In the genomic region with DNA sequence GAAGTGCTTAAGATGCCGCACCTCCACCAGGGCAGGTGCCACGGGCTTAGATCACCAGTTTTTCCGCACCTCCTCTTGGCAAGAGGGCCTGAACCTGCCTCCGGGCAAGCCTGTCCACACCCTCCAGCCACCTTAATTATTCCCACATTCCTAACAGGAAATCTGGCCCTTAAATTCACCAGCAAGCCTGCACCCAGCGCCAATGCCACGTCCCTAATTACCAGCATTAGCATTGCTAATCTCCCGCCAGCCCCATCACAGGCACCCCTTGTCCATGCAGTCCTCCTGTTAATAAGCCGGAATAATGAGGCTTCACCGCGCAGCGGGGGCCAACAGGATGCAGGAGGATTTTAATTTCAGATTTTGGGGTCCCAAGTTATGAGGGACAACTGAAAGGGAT, we compare ENCODE assay signal across 25 cellular contexts.
DNase-seq lines count a peak whose midpoint lies in the region; ATAC-seq and TF ChIP-seq lines count a peak whose summit lies in the region.
"Had no signal": no experiment of that assay in that cellular context is flagged by ENCODE, and none has a peak within 500 bp of the region (broad histone marks: within the 10 kb centered on the region; RNA-seq: fewer than 3 reads in every experiment).

No MANE protein-coding gene starts in this region.

- no peak overlapping the region for H3K4me3 ChIP-seq in A673 (ENCODE audit: low read depth, low read length, poor library complexity, severe bottlenecking)
- H3K4me3 ChIP-seq in endodermal cell (ENCODE audit: low read length), result no peak overlapping the region
- H3K4me3 ChIP-seq: BLaER1 treated with 17β-estradiol and CSF1 and Interleukin-3, amounts not matched to agents 10 nM and 100 nM; SJCRH30 had no signal

- no peaks in the 10 kb centered on the region for H3K9me3 ChIP-seq in A673 (ENCODE audit: low read depth, low read length, poor library complexity, severe bottlenecking)
- no peaks in the 10 kb centered on the region for H3K9me3 ChIP-seq in endodermal cell (ENCODE audit: control insufficient read depth, low read length)
- H3K9me3 ChIP-seq: BLaER1 treated with 17β-estradiol and CSF1 and Interleukin-3, amounts not matched to agents 10 nM and 100 nM; Caco-2; SJCRH30 had no signal

- CTCF ChIA-PET in A673 (lab: Charles Lee), result no interaction called here

- H3K9ac ChIP-seq in endodermal cell (ENCODE audit: extremely low read depth, low read length, poor library complexity, severe bottlenecking), result no peak overlapping the region
- H3K9ac ChIP-seq: BLaER1 treated with 17β-estradiol and CSF1 and Interleukin-3, amounts not matched to agents 10 nM and 100 nM had no signal

- H3K4me1 ChIP-seq in A673 (ENCODE audit: insufficient read depth, low read length, poor library complexity, severe bottlenecking) (peaks cover 17% of the 10 kb centered on the region), endodermal cell (ENCODE audit: control insufficient read depth, insufficient read depth, low read length) (peaks cover 3% of the 10 kb centered on the region)
- H3K4me1 ChIP-seq: Caco-2, SJCRH30 had no signal

- H3K9me3 Mint-ChIP-seq in endodermal cell, result no peaks in the 10 kb centered on the region
- H3K9me3 Mint-ChIP-seq: CD4-positive, alpha-beta memory T cell; T-cell had no signal

- no peak for ATAC-seq in GM19035 (IDR thresholded peaks at IDR 0.05; ENCODE audit: unreplicated experiment)
- ATAC-seq: HCT116, Panc1, T-cell had no signal

- no peaks in the 10 kb centered on the region for H3K27me3 Mint-ChIP-seq in endodermal cell (ENCODE audit: insufficient read depth)

- BruUV-seq in A673 (replicated peaks; lab: Mats Ljungman, UMichigan), result no TSS peak

- in situ Hi-C loops in GM13976 (cut with MboI; ENCODE audit: low sequenced_read_pairs, unreplicated experiment), result no loop called here

- H3K36me3 ChIP-seq in A673 (ENCODE audit: insufficient read depth, low read length, poor library complexity, severe bottlenecking) (no peaks in the 10 kb centered on the region), endodermal cell (ENCODE audit: control insufficient read depth, insufficient read depth, low read length) (peaks cover 9% of the 10 kb centered on the region)
- H3K36me3 ChIP-seq: BLaER1 treated with 17β-estradiol and CSF1 and Interleukin-3, amounts not matched to agents 10 nM and 100 nM; SJCRH30 had no signal

- WGBS in endodermal cell (ENCODE audit: insufficient coverage in 1 of 2, insufficient read length in 1 of 2), 2 experiments, result 71 to 75% methylated on average over 7 to 11 of the region's 11 CpGs

- H3K27ac ChIP-seq in A673 (ENCODE audit: low read depth, low read length, poor library complexity, severe bottlenecking), result no peak overlapping the region
- H3K27ac ChIP-seq in endodermal cell (ENCODE audit: low read depth, low read length), result peak overlapping the region; percentile 24
- H3K27ac ChIP-seq: 22Rv1; BLaER1 treated with 17β-estradiol and CSF1 and Interleukin-3, amounts not matched to agents 10 nM and 100 nM; SJCRH30 had no signal

- DNase-seq in NCI-H146 (lab: John Stamatoyannopoulos, UW) (peak; percentile 3), NCI-H146 treated with DMSO at 0.1 percent for 48 hours (lab: John Stamatoyannopoulos, UW; ENCODE audit: unreplicated experiment) (no peak), A673 (ENCODE audit: low spot score) (peak; percentile 14), NCI-H69 (lab: John Stamatoyannopoulos, UW) (peak; percentile 69), endodermal cell (no peak), DMS153 treated with DMSO at 0.1 percent for 48 hours (lab: John Stamatoyannopoulos, UW; ENCODE audit: unreplicated experiment) (no peak), GM13976 (ENCODE audit: low spot score) (no peak)
- DNase-seq: Caco-2; CD4-positive, alpha-beta memory T cell; DMS153; GF-D8; KG1; NCI-H1105; NCI-H1694; NCI-H2081; NCI-H2171; NCI-H345; NK-92 treated with Interleukin-12 subunit alpha and Interleukin-12 subunit beta, amount 100 ng/mL, for 24 hours; SJCRH30; T-cell had no signal

- intact Hi-C loops in A673 (cut with micrococcal nuclease; ENCODE audit: unreplicated experiment), result no loop called here

- H3K4me3 Mint-ChIP-seq in endodermal cell, result no peak overlapping the region
- H3K4me3 Mint-ChIP-seq: CD4-positive, alpha-beta memory T cell; T-cell had no signal

- H3K36me3 Mint-ChIP-seq in endodermal cell (ENCODE audit: low read depth), result peaks cover 3% of the 10 kb centered on the region
- H3K36me3 Mint-ChIP-seq: CD4-positive, alpha-beta memory T cell; T-cell had no signal

- no peaks in the 10 kb centered on the region for H3K27me3 ChIP-seq in A673 (replicated peaks; ENCODE audit: insufficient read depth, low read depth, low read length, poor library complexity)
- no peaks in the 10 kb centered on the region for H3K27me3 ChIP-seq in endodermal cell (ENCODE audit: control insufficient read depth, insufficient read depth, low read length, poor library complexity, severe bottlenecking)
- H3K27me3 ChIP-seq: BLaER1 treated with 17β-estradiol and CSF1 and Interleukin-3, amounts not matched to agents 10 nM and 100 nM; SJCRH30 had no signal

- peak overlapping the region; percentile 13 for H3K27ac Mint-ChIP-seq in endodermal cell
- H3K27ac Mint-ChIP-seq: T-cell had no signal

- POLR2A ChIA-PET in A673 (lab: Charles Lee; ENCODE audit: low non-redundant PET), result no interaction called here

- peaks cover 28% of the 10 kb centered on the region for H3K4me1 Mint-ChIP-seq in endodermal cell
- H3K4me1 Mint-ChIP-seq: CD4-positive, alpha-beta memory T cell; T-cell had no signal

- TF ChIP-seq CTCF in A673 (conservative IDR thresholded peaks at IDR 0.05; ENCODE audit: low read depth, low read length), result no peak
- TF ChIP-seq CTCF in endodermal cell (conservative IDR thresholded peaks at IDR 0.05), result no peak
- TF ChIP-seq CTCF in GM13976 (IDR thresholded peaks at IDR 0.05; ENCODE audit: borderline replicate concordance, control extremely low read depth, extremely low read depth, insufficient read depth, missing control alignments), result no peak

Comparison
In these comparisons a context has a peak if more than half of its experiments do, and no peak if none do; other contexts are left out.
1. DNase-seq: peak in NCI-H146 (single experiment), A673 (single experiment) and NCI-H69 (single experiment); none in NCI-H146 treated with DMSO at 0.1 percent for 48 hours (single experiment), endodermal cell (single experiment), DMS153 treated with DMSO at 0.1 percent for 48 hours (single experiment) and GM13976 (single experiment).